1 cellular context compared by ENCODE assay signal in the genomic region with DNA sequence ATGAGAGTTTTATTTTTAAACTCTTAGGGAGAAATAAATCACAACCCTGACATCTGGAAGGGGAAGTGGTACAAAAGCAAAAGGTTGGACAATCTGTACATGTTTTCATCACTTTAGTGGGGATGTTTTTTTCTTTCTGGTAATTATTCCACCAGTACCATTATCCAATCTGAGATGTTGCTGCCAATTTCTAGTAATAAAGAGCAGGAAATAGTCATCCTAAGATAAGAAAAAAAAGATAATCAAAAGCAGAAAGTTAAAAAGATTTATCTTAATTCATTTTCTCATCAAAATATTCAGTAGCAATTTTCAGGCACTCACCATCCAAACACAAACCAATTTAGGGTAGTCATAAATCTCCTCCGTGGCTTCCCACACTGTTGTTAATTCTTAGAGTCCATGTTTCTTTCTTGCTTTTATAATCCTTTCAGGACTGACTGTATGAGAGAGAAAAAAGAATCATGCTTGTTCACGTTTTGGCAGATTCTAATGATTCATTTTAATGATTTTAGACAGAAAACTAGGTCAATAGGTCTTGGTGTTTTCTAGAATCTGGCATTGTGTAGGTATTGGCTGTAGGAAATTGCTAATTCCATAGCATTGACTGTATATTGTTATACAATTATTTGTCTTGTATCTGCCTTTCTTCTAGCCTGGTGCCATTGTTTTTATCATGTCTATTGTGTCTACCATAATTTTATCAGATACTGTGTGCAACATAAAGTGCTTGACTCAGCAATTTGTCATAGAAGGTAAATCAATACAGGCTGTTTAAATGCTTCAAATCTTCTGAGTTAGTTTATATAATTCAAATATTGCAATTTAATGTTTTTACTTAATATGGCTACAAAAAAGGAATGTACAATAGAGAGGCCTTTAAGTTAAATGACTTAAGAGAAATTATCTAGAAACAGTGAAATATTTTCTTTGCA.
TF ChIP-seq lines count a peak whose summit lies in the region.

No MANE protein-coding gene starts in this region.

TF ChIP-seq in K562, 482 proteins besides CTCF, POLR2A, EP300 and RAD21 (continued from another document):
- TF ChIP-seq, protein P1, sequence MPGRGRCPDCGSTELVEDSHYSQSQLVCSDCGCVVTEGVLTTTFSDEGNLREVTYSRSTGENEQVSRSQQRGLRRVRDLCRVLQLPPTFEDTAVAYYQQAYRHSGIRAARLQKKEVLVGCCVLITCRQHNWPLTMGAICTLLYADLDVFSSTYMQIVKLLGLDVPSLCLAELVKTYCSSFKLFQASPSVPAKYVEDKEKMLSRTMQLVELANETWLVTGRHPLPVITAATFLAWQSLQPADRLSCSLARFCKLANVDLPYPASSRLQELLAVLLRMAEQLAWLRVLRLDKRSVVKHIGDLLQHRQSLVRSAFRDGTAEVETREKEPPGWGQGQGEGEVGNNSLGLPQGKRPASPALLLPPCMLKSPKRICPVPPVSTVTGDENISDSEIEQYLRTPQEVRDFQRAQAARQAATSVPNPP (IDR thresholded peaks at IDR 0.05; ENCODE audit: borderline replicate concordance, insufficient read depth, insufficient read length), result no peak
- peak; percentile 53; the same call in 1 of the 2 replicates for TF ChIP-seq ZNF316 (IDR thresholded peaks at IDR 0.05)
- TF ChIP-seq KLF16 (IDR thresholded peaks at IDR 0.05), result no peak
- TF ChIP-seq C11orf30 (IDR thresholded peaks at IDR 0.05; ENCODE audit: low read depth), result peak; percentile 13; the same call in 1 of the 2 replicates
- no peak for TF ChIP-seq BCL6 (CRISPR knock-in tag; IDR thresholded peaks at IDR 0.05)
- peak; percentile 53; the same call in 1 of the 2 replicates for TF ChIP-seq MAFK (IDR thresholded peaks at IDR 0.05; ENCODE audit: low read length)
- TF ChIP-seq ILK (tag; IDR thresholded peaks at IDR 0.05; ENCODE audit: borderline replicate concordance, low read depth), result no peak
TF ChIP-seq in K562: peak in this region for 4.
